ENCODE assay signal across 9 cellular contexts in genomic region chr9:35517136-35517535, GRCh38. TPM values are rescaled to one million over a fixed set of nuclear protein-coding genes. Genes with fewer than 3 reads are reported as not detected.
A peak's percentile ranks its signal among the peaks of the same experiment; 100 is the strongest.
DNase-seq lines count a peak whose midpoint lies in the region; ATAC-seq and TF ChIP-seq lines count a peak whose summit lies in the region.
"Had no signal": no experiment of that assay in that cellular context is flagged by ENCODE, and none has a peak within 500 bp of the region (broad histone marks: within the 10 kb centered on the region; RNA-seq: fewer than 3 reads in every experiment).

No MANE protein-coding gene starts in this region.

- H3K9me3 ChIP-seq in mesodermal cell (ENCODE audit: control insufficient read depth, low read length) = no peaks in the 10 kb centered on the region
- H3K9me3 ChIP-seq in tibial artery = no peaks in the 10 kb centered on the region

- no peak overlapping the region for H3K4me3 Mint-ChIP-seq in natural killer cell
- H3K4me3 Mint-ChIP-seq in activated naive CD8-positive, alpha-beta T cell treated with anti-CD3 and anti-CD28 coated beads, Interleukin-2, amount 50 U/mL, for 24 hours = no peak overlapping the region

- no peaks in the 10 kb centered on the region for H3K4me1 Mint-ChIP-seq in natural killer cell
- no peaks in the 10 kb centered on the region for H3K4me1 Mint-ChIP-seq in activated naive CD8-positive, alpha-beta T cell treated with anti-CD3 and anti-CD28 coated beads, Interleukin-2, amount 50 U/mL, for 24 hours

- H3K36me3 Mint-ChIP-seq in natural killer cell = no peaks in the 10 kb centered on the region
- H3K36me3 Mint-ChIP-seq in activated naive CD8-positive, alpha-beta T cell treated with anti-CD3 and anti-CD28 coated beads, Interleukin-2, amount 50 U/mL, for 24 hours (ENCODE audit: low read depth) = no peaks in the 10 kb centered on the region

- H3K4me1 ChIP-seq in mesodermal cell (ENCODE audit: control insufficient read depth, insufficient read depth, low read length, poor library complexity, severe bottlenecking) (peaks cover 74% of the 10 kb centered on the region), tibial artery (peaks cover 5 to 100% (median 70%) of the 10 kb centered on the region in 4 donors)

- H3K4me3 ChIP-seq in mesodermal cell (ENCODE audit: extremely low read depth, insufficient read depth, low read length, poor library complexity, severe bottlenecking) (no peak overlapping the region), tibial artery (no peak overlapping the region)

- WGBS in mesodermal cell (ENCODE audit: insufficient coverage in 2 of 2), 2 experiments = 53% methylated on average over 3 of the region's 3 CpGs; no CpG with 5 or more reads in 1 of the 2 experiments

- no peaks in the 10 kb centered on the region for H3K27me3 ChIP-seq in tibial artery

- H3K36me3 ChIP-seq in mesodermal cell (ENCODE audit: control insufficient read depth, insufficient read depth, low read length) (peaks cover 4% of the 10 kb centered on the region), tibial artery (no peaks in the 10 kb centered on the region)

- H3K27ac ChIP-seq in mesodermal cell (ENCODE audit: low read depth, low read length, severe bottlenecking) (peak overlapping the region; percentile 98), tibial artery (peak overlapping the region; percentile 84 to 87)

- intact Hi-C loops in tibial artery (cut with DNase I; ENCODE audit: low total_unique reads) (no loop called here), natural killer cell (cut with micrococcal nuclease) (no loop called here)

- TF ChIP-seq CTCF in tibial artery (IDR thresholded peaks at IDR 0.05) = no peak
- no peak for TF ChIP-seq CTCF in natural killer cell (IDR thresholded peaks at IDR 0.05)

- no peaks in the 10 kb centered on the region for H3K27me3 Mint-ChIP-seq in natural killer cell (ENCODE audit: low read depth in 2 of 2)
- H3K27me3 Mint-ChIP-seq in activated naive CD8-positive, alpha-beta T cell treated with anti-CD3 and anti-CD28 coated beads, Interleukin-2, amount 50 U/mL, for 24 hours = no peaks in the 10 kb centered on the region

- no peak overlapping the region for H3K27ac Mint-ChIP-seq in natural killer cell
- no peak overlapping the region for H3K27ac Mint-ChIP-seq in activated naive CD8-positive, alpha-beta T cell treated with anti-CD3 and anti-CD28 coated beads, Interleukin-2, amount 50 U/mL, for 24 hours

- H3K9me3 Mint-ChIP-seq in natural killer cell = no peaks in the 10 kb centered on the region
- H3K9me3 Mint-ChIP-seq in activated naive CD8-positive, alpha-beta T cell treated with anti-CD3 and anti-CD28 coated beads, Interleukin-2, amount 50 U/mL, for 24 hours = no peaks in the 10 kb centered on the region

- ATAC-seq in natural killer cell = no peak
- no peak for ATAC-seq in activated naive CD8-positive, alpha-beta T cell treated with anti-CD3 and anti-CD28 coated beads, Interleukin-2, amount 50 U/mL, for 24 hours

- DNase-seq in NCI-H526 treated with DMSO at 0.1 percent for 48 hours (lab: John Stamatoyannopoulos, UW) (peak; percentile 36), dedifferentiated amniotic fluid mesenchymal stem cell (ENCODE audit: extremely low spot score) (peak; percentile 23), tibial artery (no peak), natural killer cell (no peak), NCI-H2196 treated with DMSO at 0.1 percent for 48 hours (lab: John Stamatoyannopoulos, UW; ENCODE audit: unreplicated experiment) (no peak), NK-92 (lab: John Stamatoyannopoulos, UW; ENCODE audit: unreplicated experiment) (no peak)
- no peak for DNase-seq in activated naive CD8-positive, alpha-beta T cell treated with anti-CD3 and anti-CD28 coated beads, Interleukin-2, amount 50 U/mL, for 24 hours
- DNase-seq: activated CD8-positive, alpha-beta memory T cell treated with anti-CD3 and anti-CD28 coated beads, Interleukin-2, amount 50 U/mL, for 4 hours had no signal

RNA-seq across cellular contexts. Expression of gene RUSC2, which starts 27.2 kb away (rescaled TPM):
- polyA plus RNA-seq in mesodermal cell (2013, experiment 1 of 2) = 19.5 TPM
- polyA plus RNA-seq in mesodermal cell (2013, experiment 2 of 2) = 16.2 TPM
- total RNA-seq in natural killer cell = 1 to 10 TPM; 2.0 to 7.9 (median 2.5) TPM

Comparison
In these comparisons a context has a peak if more than half of its experiments do, and no peak if none do; other contexts are left out.
1. DNase-seq: peak in NCI-H526 treated with DMSO at 0.1 percent for 48 hours (single experiment) and dedifferentiated amniotic fluid mesenchymal stem cell (single experiment); none in tibial artery (0 of 2), natural killer cell (single experiment), NCI-H2196 treated with DMSO at 0.1 percent for 48 hours (single experiment), activated naive CD8-positive, alpha-beta T cell treated with anti-CD3 and anti-CD28 coated beads, Interleukin-2, amount 50 U/mL, for 24 hours (single experiment) and NK-92 (single experiment).